22 cellular contexts compared by ENCODE assay signal in the genomic region with DNA sequence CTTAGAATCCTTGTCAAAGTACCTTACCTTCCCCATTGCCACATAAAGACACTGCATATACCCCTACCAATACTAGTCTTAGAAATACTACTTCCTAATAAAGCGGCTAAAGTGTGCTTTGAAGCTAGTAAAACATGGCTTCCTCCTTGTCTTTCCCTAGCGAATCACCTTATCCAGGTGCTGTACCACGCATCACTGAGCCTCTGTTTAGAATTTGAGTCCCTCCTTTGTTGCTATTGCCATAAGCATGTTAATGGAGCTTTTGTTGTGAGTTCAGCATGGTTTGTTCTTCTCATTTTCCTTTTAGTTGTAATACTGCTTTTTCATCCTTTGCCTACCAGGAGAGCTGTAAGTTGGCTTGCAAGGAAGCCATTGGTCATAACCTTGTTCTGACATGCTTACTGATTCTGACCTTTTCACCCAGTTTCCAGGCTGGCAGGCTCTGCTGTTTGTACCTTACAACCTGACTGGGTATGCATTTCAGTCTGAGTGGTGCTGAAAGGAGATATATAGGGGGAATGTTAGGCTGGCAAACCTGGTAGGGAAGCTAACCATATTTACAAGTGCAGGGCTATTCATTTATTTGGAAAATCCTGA.
"Had no signal": no experiment of that assay in that cellular context is flagged by ENCODE, and none has a peak within 500 bp of the region (broad histone marks: within the 10 kb centered on the region; RNA-seq: fewer than 3 reads in every experiment).

No MANE protein-coding gene starts in this region.

- H3K4me3 Mint-ChIP-seq: activated CD8-positive, alpha-beta T cell treated with anti-CD3 and anti-CD28 coated beads, Interleukin-2, amount 10 ng/mL, durations not matched to agents 7 days and 5 days; activated naive CD4-positive, alpha-beta T cell treated with anti-CD3 and anti-CD28 coated beads, Interleukin-2, amount 50 U/mL, for 24 hours; activated T-cell treated with anti-CD3 and anti-CD28 coated beads, Interleukin-2, amount 50 U/mL, for 4 hours; naive B cell; stimulated activated effector memory CD8-positive, alpha-beta T cell treated with anti-CD3 and anti-CD28 coated beads, Interleukin-12 subunit alpha, Interleukin-12 subunit beta, amount 100 ng/mL, for 72 hours had no signal

- H3K27me3 ChIP-seq: ascending aorta, left lung, ovary, thyroid gland had no signal

- H3K4me1 ChIP-seq: ascending aorta, left lung had no signal

- H3K27me3 Mint-ChIP-seq: activated naive CD4-positive, alpha-beta T cell treated with anti-CD3 and anti-CD28 coated beads, Interleukin-2, amount 50 U/mL, for 24 hours; naive B cell had no signal

- H3K27ac ChIP-seq: ascending aorta, left lung, ovary had no signal

- ATAC-seq: activated CD8-positive, alpha-beta T cell treated with anti-CD3 and anti-CD28 coated beads, Interleukin-2, amount 10 ng/mL, durations not matched to agents 7 days and 5 days; activated T-cell treated with anti-CD3 and anti-CD28 coated beads, Interleukin-2, amount 50 U/mL, for 4 hours; left lung; mucosa of descending colon; sciatic nerve; stimulated activated effector memory CD8-positive, alpha-beta T cell treated with anti-CD3 and anti-CD28 coated beads, Interleukin-12 subunit alpha, Interleukin-12 subunit beta, amount 100 ng/mL, for 72 hours had no signal

- DNase-seq: activated CD4-positive, alpha-beta T cell treated with anti-CD3 and anti-CD28 coated beads for 48 hours; activated CD4-positive, CD25-positive, alpha-beta regulatory T cell; activated CD8-positive, alpha-beta T cell treated with anti-CD3 and anti-CD28 coated beads, Interleukin-2, amount 10 ng/mL, durations not matched to agents 7 days and 5 days; activated effector memory CD4-positive, alpha-beta T cell treated with anti-CD3 and anti-CD28 coated beads, Interleukin-2, amount 50 U/mL, for 16 hours; activated T-cell treated with anti-CD3 and anti-CD28 coated beads, Interleukin-2, amount 50 U/mL, for 4 hours; dermis blood vessel endothelial cell; effector memory CD4-positive, alpha-beta T cell; foreskin melanocyte; glutamatergic neuron; hippocampal formation; kidney; left lung; mucosa of descending colon; naive B cell; ovary; stimulated activated CD4-positive, alpha-beta T cell treated with anti-CD3 and anti-CD28 coated beads, Interleukin-4, amount 100 ng/mL, for 24 hours; thyroid gland had no signal

- H3K27ac Mint-ChIP-seq: activated CD8-positive, alpha-beta T cell treated with anti-CD3 and anti-CD28 coated beads, Interleukin-2, amount 10 ng/mL, durations not matched to agents 7 days and 5 days; activated naive CD4-positive, alpha-beta T cell treated with anti-CD3 and anti-CD28 coated beads, Interleukin-2, amount 50 U/mL, for 24 hours; stimulated activated effector memory CD8-positive, alpha-beta T cell treated with anti-CD3 and anti-CD28 coated beads, Interleukin-12 subunit alpha, Interleukin-12 subunit beta, amount 100 ng/mL, for 72 hours had no signal

- H3K4me1 Mint-ChIP-seq: activated naive CD4-positive, alpha-beta T cell treated with anti-CD3 and anti-CD28 coated beads, Interleukin-2, amount 50 U/mL, for 24 hours; naive B cell had no signal

- H3K9me3 Mint-ChIP-seq: activated naive CD4-positive, alpha-beta T cell treated with anti-CD3 and anti-CD28 coated beads, Interleukin-2, amount 50 U/mL, for 24 hours; activated T-cell treated with anti-CD3 and anti-CD28 coated beads, Interleukin-2, amount 50 U/mL, for 4 hours; stimulated activated effector memory CD8-positive, alpha-beta T cell treated with anti-CD3 and anti-CD28 coated beads, Interleukin-12 subunit alpha, Interleukin-12 subunit beta, amount 100 ng/mL, for 72 hours had no signal

- H3K9me3 ChIP-seq: ascending aorta, left lung, mucosa of descending colon, ovary, thyroid gland had no signal

- H3K36me3 ChIP-seq: ovary, thyroid gland had no signal

- H3K4me3 ChIP-seq: ascending aorta, left lung, mucosa of descending colon, ovary, smooth muscle cell, thyroid gland had no signal

- FAIRE-seq: kidney had no signal
